ENCODE assay signal across 15 cellular contexts in the genomic region with DNA sequence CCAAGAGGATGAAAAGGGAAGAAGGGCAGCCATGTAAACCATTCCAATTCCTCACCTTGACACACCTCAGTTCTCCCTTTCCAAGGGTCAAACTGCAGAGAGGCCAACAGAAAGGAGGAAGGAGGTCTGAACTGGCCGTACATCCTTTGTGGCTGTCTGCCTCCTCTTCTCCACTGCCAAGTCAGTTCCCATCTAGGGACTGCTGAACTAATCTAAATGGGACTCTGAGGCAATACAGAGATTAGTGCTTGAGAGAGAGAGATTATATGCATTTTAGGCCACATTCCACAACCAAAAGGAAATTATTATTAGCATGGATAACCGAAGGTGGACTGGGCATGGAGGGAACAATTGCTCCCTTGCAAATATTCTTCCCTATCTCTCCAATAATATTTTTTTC. TPM values are rescaled to one million over a fixed set of nuclear protein-coding genes. Genes with fewer than 3 reads are reported as not detected.
A peak's percentile ranks its signal among the peaks of the same experiment; 100 is the strongest.
DNase-seq lines count a peak whose midpoint lies in the region; ATAC-seq and TF ChIP-seq lines count a peak whose summit lies in the region.
"Had no signal": no experiment of that assay in that cellular context is flagged by ENCODE, and none has a peak within 500 bp of the region (broad histone marks: within the 10 kb centered on the region; RNA-seq: fewer than 3 reads in every experiment).

No MANE protein-coding gene starts in this region.

- H3K27me3 ChIP-seq in rectal smooth muscle tissue (ENCODE audit: control insufficient read depth, insufficient read depth, low read length) = no peaks in the 10 kb centered on the region

- DNase-seq in GM12865 (ENCODE audit: low read depth) = no peak
- DNase-seq in WTC11 (ENCODE audit: low spot score) = no peak
- peak; percentile 53 for DNase-seq in fibroblast of the aortic adventitia (ENCODE audit: low read depth)
- no peak for DNase-seq in COLO829 (ENCODE audit: low spot score)
- no peak for DNase-seq in inferior parietal cortex (ENCODE audit: extremely low spot score)
- DNase-seq in NCI-H187 treated with DMSO at 0.1 percent for 48 hours (lab: John Stamatoyannopoulos, UW) = no peak
- DNase-seq: activated B cell treated with CpG ODN at 0.5 μM for 24 hours; activated T-cell treated with anti-CD3 and anti-CD28 coated beads, Interleukin-2, amount 50 U/mL, for 48 hours; hippocampal formation; naive thymus-derived CD4-positive, alpha-beta T cell; NCI-H1694 treated with DMSO at 0.1 percent for 48 hours had no signal

- H3K4me1 Mint-ChIP-seq in WTC11 = peaks cover 55% of the 10 kb centered on the region

- no peak overlapping the region for H3K27ac ChIP-seq in rectal smooth muscle tissue (ENCODE audit: low read depth, low read length)

- 0 out of 2 replicates have a peak overlapping the region, but pooled peaks have one; percentile 9 for H3K27ac Mint-ChIP-seq in WTC11
- H3K27ac Mint-ChIP-seq: activated B cell treated with CpG ODN at 0.5 μM for 24 hours; naive thymus-derived CD4-positive, alpha-beta T cell had no signal

- H3K27me3 Mint-ChIP-seq in WTC11 (ENCODE audit: low read depth) = no peaks in the 10 kb centered on the region

- ATAC-seq in WTC11 (no peak), HG02840 (IDR thresholded peaks at IDR 0.05; ENCODE audit: low FRiP score, unreplicated experiment) (no peak)
- ATAC-seq: naive thymus-derived CD4-positive, alpha-beta T cell had no signal

- CTCF ChIA-PET in WTC11 (lab: Charles Lee) = interaction anchor here (1.6 kb wide), 1 partner anchor 31 kb away, joined by 7 read pairs; no protein-coding TSS in a partner anchor

- no peaks in the 10 kb centered on the region for H3K36me3 ChIP-seq in rectal smooth muscle tissue (ENCODE audit: control insufficient read depth, insufficient read depth, low read length)

- H3K9ac ChIP-seq in rectal smooth muscle tissue (ENCODE audit: low read length) = no peak overlapping the region

- no peaks in the 10 kb centered on the region for H3K9me3 Mint-ChIP-seq in WTC11
- H3K9me3 Mint-ChIP-seq: activated B cell treated with CpG ODN at 0.5 μM for 24 hours had no signal

- H3K36me3 Mint-ChIP-seq in WTC11 = peaks cover 3% of the 10 kb centered on the region; the same call in 1 of the 2 replicates

- H3K4me3 Mint-ChIP-seq in WTC11 = peak overlapping the region; percentile 87
- H3K4me3 Mint-ChIP-seq: activated B cell treated with CpG ODN at 0.5 μM for 24 hours; naive thymus-derived CD4-positive, alpha-beta T cell had no signal

- TF ChIP-seq CTCF in GM12865 (IDR thresholded peaks at IDR 0.05; ENCODE audit: insufficient read depth, low read depth, low read length, missing control alignments) (no peak), WTC11 (IDR thresholded peaks at IDR 0.05) (no peak), fibroblast of the aortic adventitia (IDR thresholded peaks at IDR 0.05; ENCODE audit: insufficient read depth, low read length) (no peak)

- H3K4me1 ChIP-seq in rectal smooth muscle tissue (ENCODE audit: control insufficient read depth, insufficient read depth, low read length) = peaks cover 22% of the 10 kb centered on the region

- POLR2A ChIA-PET in WTC11 (lab: Charles Lee) = no interaction called here

- H3K4me3 ChIP-seq in GM12865 (ENCODE audit: low read depth, low read length) (peak overlapping the region; percentile 76), fibroblast of the aortic adventitia (ENCODE audit: low read depth, low read length) (peak overlapping the region; percentile 81), rectal smooth muscle tissue (ENCODE audit: low read length) (peak overlapping the region; percentile 85)

TF ChIP-seq in WTC11, 78 proteins besides CTCF, POLR2A, EP300 and RAD21:
- TF ChIP-seq PRRX2 (CRISPR knock-in tag; IDR thresholded peaks at IDR 0.05) (no peak), ZNF263 (CRISPR knock-in tag; IDR thresholded peaks at IDR 0.05; ENCODE audit: low read depth) (no peak), ZNF671 (CRISPR knock-in tag; IDR thresholded peaks at IDR 0.05) (no peak), IRF2 (CRISPR knock-in tag; IDR thresholded peaks at IDR 0.05; ENCODE audit: borderline replicate concordance, low read depth) (no peak)

RNA-seq across cellular contexts. Expression of a gene that starts 2.7 kb away (rescaled TPM):
- 31.8 to 38.1 TPM (median 32.8 TPM) in 3 replicates for total RNA-seq in WTC11 (2021)
- total RNA-seq in fibroblast of the aortic adventitia (ENCODE audit: low replicate concordance) = 32.2 and 53.2 TPM in 2 replicates

RNA-seq across cellular contexts. Expression of a gene that starts 56.8 kb away (rescaled TPM):
- 0.13 to 0.30 TPM (median 0.25 TPM) in 3 replicates for total RNA-seq in WTC11 (2021)
- not detected in 2 replicates for total RNA-seq in fibroblast of the aortic adventitia (ENCODE audit: low replicate concordance)
- total RNA-seq: activated B cell treated with CpG ODN at 0.5 μM for 24 hours; HT-29; naive thymus-derived CD4-positive, alpha-beta T cell; subcutaneous adipose tissue had no signal
